ENCODE assay signal across 8 cellular contexts in genomic region chr1:219927956-219928790, GRCh38. TPM values are rescaled to one million over a fixed set of nuclear protein-coding genes. Genes with fewer than 3 reads are reported as not detected.
DNase-seq lines count a peak whose midpoint lies in the region; ATAC-seq and TF ChIP-seq lines count a peak whose summit lies in the region.

SLC30A10 (minus strand) TSS chr1:219928557; CDS start chr1:219928440, 117 bp downstream.

- no peaks in the 10 kb centered on the region for H3K9me3 Mint-ChIP-seq in stimulated activated naive CD8-positive, alpha-beta T cell treated with anti-CD3 and anti-CD28 coated beads, Interleukin-15, Interleukin-2, amounts not matched to agents 100 ng/mL and 50 ng/mL, for 24 hours

- H3K9me3 ChIP-seq in left lung, result no peaks in the 10 kb centered on the region

- peaks cover 9% of the 10 kb centered on the region for H3K4me1 Mint-ChIP-seq in stimulated activated naive CD8-positive, alpha-beta T cell treated with anti-CD3 and anti-CD28 coated beads, Interleukin-15, Interleukin-2, amounts not matched to agents 100 ng/mL and 50 ng/mL, for 24 hours (ENCODE audit: low read depth)

- H3K27ac ChIP-seq in left lung, result no peak within 1 kb of the TSS

- intact Hi-C loops in left lung (cut with DNase I), result no loop called here

- ATAC-seq in GM19043 (IDR thresholded peaks at IDR 0.05; ENCODE audit: low read depth, unreplicated experiment) (peak; percentile 42), left lung (peak; percentile 23), HG03139 (IDR thresholded peaks at IDR 0.05; ENCODE audit: unreplicated experiment) (no peak)

- peaks cover 54% of the 10 kb centered on the region for H3K27me3 Mint-ChIP-seq in stimulated activated naive CD8-positive, alpha-beta T cell treated with anti-CD3 and anti-CD28 coated beads, Interleukin-15, Interleukin-2, amounts not matched to agents 100 ng/mL and 50 ng/mL, for 24 hours

- TF ChIP-seq CTCF in choroid plexus epithelial cell (conservative IDR thresholded peaks at IDR 0.05; ENCODE audit: low read depth, low read length) (no peak), left lung (IDR thresholded peaks at IDR 0.05) (no peak)

- H3K36me3 Mint-ChIP-seq in stimulated activated naive CD8-positive, alpha-beta T cell treated with anti-CD3 and anti-CD28 coated beads, Interleukin-15, Interleukin-2, amounts not matched to agents 100 ng/mL and 50 ng/mL, for 24 hours (ENCODE audit: low read depth), result no peaks in the 10 kb centered on the region

- H3K4me1 ChIP-seq in left lung, result peaks cover 0 to 14% of the 10 kb centered on the region in 2 donors

- H3K36me3 ChIP-seq in left lung, result no peaks in the 10 kb centered on the region

- peak within 1 kb of the TSS; percentile 49 for H3K4me3 Mint-ChIP-seq in stimulated activated naive CD8-positive, alpha-beta T cell treated with anti-CD3 and anti-CD28 coated beads, Interleukin-15, Interleukin-2, amounts not matched to agents 100 ng/mL and 50 ng/mL, for 24 hours

- H3K27ac Mint-ChIP-seq in stimulated activated naive CD8-positive, alpha-beta T cell treated with anti-CD3 and anti-CD28 coated beads, Interleukin-15, Interleukin-2, amounts not matched to agents 100 ng/mL and 50 ng/mL, for 24 hours, result no peak within 1 kb of the TSS

- H3K4me3 ChIP-seq in choroid plexus epithelial cell (ENCODE audit: low read depth, low read length) (peak within 1 kb of the TSS; percentile 47), left lung (peak within 1 kb of the TSS; percentile 15 to 21)

- H3K27me3 ChIP-seq in left lung, result peaks cover 21 to 63% of the 10 kb centered on the region in 2 donors

- peak; percentile 14 for DNase-seq in Ammon's horn (ENCODE audit: low spot score)
- DNase-seq in NCI-H2171 treated with DMSO at 0.1 percent for 48 hours (lab: John Stamatoyannopoulos, UW), result peak; percentile 39
- no peak for DNase-seq in choroid plexus epithelial cell (ENCODE audit: low read depth)
- peak in 1 of 2 donors; percentile 73 for DNase-seq in left lung
- DNase-seq in GDM1 (lab: John Stamatoyannopoulos, UW), result no peak

RNA-seq across cellular contexts. Expression of gene SLC30A10, which starts in this region (rescaled TPM):
- total RNA-seq in left lung, result not detected

Comparison
In these comparisons a context has a peak if more than half of its experiments do, and no peak if none do; other contexts are left out.
1. Peak in ATAC-seq and H3K4me3 ChIP-seq in left lung; RNA of the gene not detected or under 1 TPM.
2. DNase-seq: peak in Ammon's horn (single experiment) and NCI-H2171 treated with DMSO at 0.1 percent for 48 hours (single experiment); none in choroid plexus epithelial cell (single experiment) and GDM1 (single experiment).